ENCODE assay signal across 10 cellular contexts in the genomic region with DNA sequence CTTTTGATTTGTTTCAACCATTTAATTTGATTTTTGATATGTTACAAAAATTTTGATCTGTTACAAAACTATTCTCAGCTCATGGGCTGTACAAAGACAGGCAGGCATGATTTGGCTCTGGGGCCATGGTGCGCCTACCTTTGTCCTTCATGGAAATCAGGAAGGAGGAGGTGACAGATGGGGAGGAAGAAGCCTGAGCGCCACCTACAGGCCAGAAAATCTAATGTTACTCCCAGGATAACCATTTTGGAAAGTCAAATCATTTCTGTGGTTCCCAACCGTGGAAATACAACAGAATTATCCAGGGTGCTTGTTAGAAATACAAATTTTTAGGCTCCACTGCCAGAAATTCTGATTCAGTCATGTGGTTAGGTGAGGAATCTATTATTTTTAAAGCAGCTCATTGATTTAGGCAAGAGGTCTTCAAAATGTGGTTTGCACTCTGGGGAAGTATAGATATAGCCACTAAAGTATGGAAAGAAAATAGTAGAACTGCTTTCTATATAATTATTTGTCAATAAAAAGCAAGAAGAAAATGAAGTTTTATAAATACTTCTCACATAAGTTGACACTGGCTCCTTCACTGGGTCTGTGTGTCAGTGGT.
DNase-seq lines count a peak whose midpoint lies in the region; ATAC-seq, FAIRE-seq and TF ChIP-seq lines count a peak whose summit lies in the region.
"Had no signal": no experiment of that assay in that cellular context is flagged by ENCODE, and none has a peak within 500 bp of the region (broad histone marks: within the 10 kb centered on the region; RNA-seq: fewer than 3 reads in every experiment).

No MANE protein-coding gene starts in this region.

- no peak overlapping the region for H3K27ac ChIP-seq in PC-9
- no peak overlapping the region for H3K27ac ChIP-seq in foreskin keratinocyte
- H3K27ac ChIP-seq: BLaER1 treated with 17β-estradiol and CSF1 and Interleukin-3, amounts not matched to agents 10 nM and 100 nM had no signal

- H3K79me2 ChIP-seq in PC-9 (ENCODE audit: low read depth): no peaks in the 10 kb centered on the region

- DNase-seq in NCI-H1417 (lab: John Stamatoyannopoulos, UW) (peak in 2 of 3 experiments; percentile 26 to 48), NCI-H1417 treated with DMSO at 0.1 percent for 48 hours (lab: John Stamatoyannopoulos, UW) (no peak), HEK293T (ENCODE audit: extremely low spot score) (peak; percentile 63), PC-9 (peak in 1 of 2 experiments; percentile 33), foreskin keratinocyte (no peak), urothelium cell line (ENCODE audit: low spot score) (peak; percentile 66), nucleus accumbens (lab: John Stamatoyannopoulos, UW) (no peak)
- no peak for DNase-seq in stimulated activated CD4-positive, alpha-beta T cell treated with anti-CD3 and anti-CD28 coated beads, Interleukin-4, amount 100 ng/mL, for 24 hours

- no peaks in the 10 kb centered on the region for H4K20me1 ChIP-seq in PC-9 (ENCODE audit: insufficient read depth)
- H4K20me1 ChIP-seq: BLaER1 treated with 17β-estradiol and CSF1 and Interleukin-3, amounts not matched to agents 10 nM and 100 nM had no signal

- CTCF ChIA-PET in HEK293T (lab: Yijun Ruan, JAX): interaction anchor here (0.6 to 1.4 kb wide), 3 partner anchors 94 to 174 kb away, joined by 4 to 5 read pairs (median 5); partner anchors contain the start of gene EVA1A
- CTCF ChIA-PET in PC-9 (lab: Charles Lee): interaction anchor here (0.7 to 2.7 kb wide), 3 partner anchors 136 to 161 kb away, joined by 4 to 14 read pairs (median 8); no protein-coding TSS in a partner anchor

- FAIRE-seq in urothelium cell line (lab: Jason Lieb, UNC): no peak

- H3K4me2 ChIP-seq in PC-9: no peak overlapping the region
- H3K4me2 ChIP-seq: BLaER1 treated with 17β-estradiol and CSF1 and Interleukin-3, amounts not matched to agents 10 nM and 100 nM had no signal

- no peaks in the 10 kb centered on the region for H3F3A ChIP-seq in PC-9 (ENCODE audit: insufficient read depth, low read depth)

- BruUV-seq in PC-9 (replicated peaks; lab: Mats Ljungman, UMichigan): no TSS peak

- intact Hi-C loops in PC-9 (cut with micrococcal nuclease; ENCODE audit: unreplicated experiment): loop anchor here (5.0 kb wide), 1 partner anchor 95 kb away; the partner anchor contains the start of gene EVA1A

- peak; percentile 67 for ATAC-seq in foreskin keratinocyte
- ATAC-seq: right cardiac atrium had no signal

- H3K27me3 ChIP-seq in PC-9 (ENCODE audit: insufficient read depth, low read depth): no peaks in the 10 kb centered on the region
- peaks cover 5% of the 10 kb centered on the region for H3K27me3 ChIP-seq in foreskin keratinocyte
- H3K27me3 ChIP-seq: BLaER1 treated with 17β-estradiol and CSF1 and Interleukin-3, amounts not matched to agents 10 nM and 100 nM had no signal

- H3K9me3 ChIP-seq in PC-9 (ENCODE audit: insufficient read depth, low read depth): no peaks in the 10 kb centered on the region
- H3K9me3 ChIP-seq: BLaER1 treated with 17β-estradiol and CSF1 and Interleukin-3, amounts not matched to agents 10 nM and 100 nM had no signal

- H2AFZ ChIP-seq in PC-9: no peak overlapping the region

- H3K4me3 ChIP-seq in PC-9: no peak overlapping the region
- H3K4me3 ChIP-seq: BLaER1 treated with 17β-estradiol and CSF1 and Interleukin-3, amounts not matched to agents 10 nM and 100 nM had no signal

- POLR2A ChIA-PET in HEK293T (lab: Yijun Ruan, JAX) (no interaction called here), PC-9 (lab: Charles Lee; ENCODE audit: unreplicated experiment) (no interaction called here)

- TF ChIP-seq CTCF in PC-9 (conservative IDR thresholded peaks at IDR 0.05) (peak; percentile 73), foreskin keratinocyte (conservative IDR thresholded peaks at IDR 0.05) (peak; percentile 75)

- no peaks in the 10 kb centered on the region for H3K36me3 ChIP-seq in PC-9 (ENCODE audit: low read depth)
- H3K36me3 ChIP-seq: BLaER1 treated with 17β-estradiol and CSF1 and Interleukin-3, amounts not matched to agents 10 nM and 100 nM had no signal

- peaks cover 14% of the 10 kb centered on the region; the same call in 1 of the 2 replicates for H3K4me1 ChIP-seq in PC-9 (replicated peaks; ENCODE audit: insufficient read depth)
- H3K4me1 ChIP-seq in foreskin keratinocyte: no peaks in the 10 kb centered on the region
- H3K4me1 ChIP-seq: BLaER1 treated with 17β-estradiol and CSF1 and Interleukin-3, amounts not matched to agents 10 nM and 100 nM had no signal

- no peaks in the 10 kb centered on the region for H3K9me2 ChIP-seq in PC-9 (ENCODE audit: insufficient read depth)

TF ChIP-seq in HEK293T, 16 proteins besides CTCF, POLR2A, EP300 and RAD21:
- TF ChIP-seq NFRKB (IDR thresholded peaks at IDR 0.05) (no peak), FOXA1 (IDR thresholded peaks at IDR 0.05) (no peak), ELF4 (IDR thresholded peaks at IDR 0.05) (no peak), BHLHE40 (IDR thresholded peaks at IDR 0.05; ENCODE audit: borderline replicate concordance) (no peak), CTBP1 (IDR thresholded peaks at IDR 0.05; ENCODE audit: borderline replicate concordance) (no peak), L3MBTL2 (conservative IDR thresholded peaks at IDR 0.05) (no peak), ZNF384 (IDR thresholded peaks at IDR 0.05) (no peak), SUZ12 (IDR thresholded peaks at IDR 0.05) (no peak), FOXK2 (IDR thresholded peaks at IDR 0.05) (no peak), LEF1 (IDR thresholded peaks at IDR 0.05; ENCODE audit: borderline replicate concordance) (no peak), SP1 (IDR thresholded peaks at IDR 0.05) (no peak), TARDBP (IDR thresholded peaks at IDR 0.05) (no peak)
- TF ChIP-seq, protein P1, sequence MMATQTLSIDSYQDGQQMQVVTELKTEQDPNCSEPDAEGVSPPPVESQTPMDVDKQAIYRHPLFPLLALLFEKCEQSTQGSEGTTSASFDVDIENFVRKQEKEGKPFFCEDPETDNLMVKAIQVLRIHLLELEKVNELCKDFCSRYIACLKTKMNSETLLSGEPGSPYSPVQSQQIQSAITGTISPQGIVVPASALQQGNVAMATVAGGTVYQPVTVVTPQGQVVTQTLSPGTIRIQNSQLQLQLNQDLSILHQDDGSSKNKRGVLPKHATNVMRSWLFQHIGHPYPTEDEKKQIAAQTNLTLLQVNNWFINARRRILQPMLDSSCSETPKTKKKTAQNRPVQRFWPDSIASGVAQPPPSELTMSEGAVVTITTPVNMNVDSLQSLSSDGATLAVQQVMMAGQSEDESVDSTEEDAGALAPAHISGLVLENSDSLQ (IDR thresholded peaks at IDR 0.05): no peak

Comparison
In these comparisons a context has a peak if more than half of its experiments do, and no peak if none do; other contexts are left out.
1. DNase-seq: peak in NCI-H1417 (2 of 3), HEK293T (single experiment) and urothelium cell line (single experiment); none in NCI-H1417 treated with DMSO at 0.1 percent for 48 hours (single experiment), foreskin keratinocyte (0 of 2), stimulated activated CD4-positive, alpha-beta T cell treated with anti-CD3 and anti-CD28 coated beads, Interleukin-4, amount 100 ng/mL, for 24 hours (single experiment) and nucleus accumbens (0 of 56).